In the genomic region with DNA sequence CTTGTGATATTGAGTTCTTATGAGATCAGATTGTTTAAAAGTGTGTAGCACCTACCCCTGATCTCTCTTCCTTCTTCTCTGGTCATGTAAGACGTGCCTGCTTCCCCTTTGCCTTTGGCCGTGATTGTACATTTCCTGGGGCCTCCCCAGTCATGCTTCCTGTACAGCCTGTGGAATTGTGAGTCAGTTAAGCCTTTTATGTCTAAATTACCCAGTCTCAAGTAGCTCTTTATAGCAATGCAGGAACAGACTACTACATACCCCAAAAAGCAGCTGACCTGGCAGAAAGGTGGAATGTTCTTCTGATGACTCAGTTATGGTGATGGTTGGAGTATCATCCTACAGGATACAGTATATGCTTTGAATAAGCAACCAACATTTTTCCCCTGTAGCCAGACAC, we compare ENCODE assay signal across 1 cellular context.
TF ChIP-seq lines count a peak whose summit lies in the region.

No MANE protein-coding gene starts in this region.

TF ChIP-seq in SK-N-SH, 30 proteins besides CTCF, POLR2A, EP300 and RAD21 (continued from another document):
- TF ChIP-seq, protein P1, sequence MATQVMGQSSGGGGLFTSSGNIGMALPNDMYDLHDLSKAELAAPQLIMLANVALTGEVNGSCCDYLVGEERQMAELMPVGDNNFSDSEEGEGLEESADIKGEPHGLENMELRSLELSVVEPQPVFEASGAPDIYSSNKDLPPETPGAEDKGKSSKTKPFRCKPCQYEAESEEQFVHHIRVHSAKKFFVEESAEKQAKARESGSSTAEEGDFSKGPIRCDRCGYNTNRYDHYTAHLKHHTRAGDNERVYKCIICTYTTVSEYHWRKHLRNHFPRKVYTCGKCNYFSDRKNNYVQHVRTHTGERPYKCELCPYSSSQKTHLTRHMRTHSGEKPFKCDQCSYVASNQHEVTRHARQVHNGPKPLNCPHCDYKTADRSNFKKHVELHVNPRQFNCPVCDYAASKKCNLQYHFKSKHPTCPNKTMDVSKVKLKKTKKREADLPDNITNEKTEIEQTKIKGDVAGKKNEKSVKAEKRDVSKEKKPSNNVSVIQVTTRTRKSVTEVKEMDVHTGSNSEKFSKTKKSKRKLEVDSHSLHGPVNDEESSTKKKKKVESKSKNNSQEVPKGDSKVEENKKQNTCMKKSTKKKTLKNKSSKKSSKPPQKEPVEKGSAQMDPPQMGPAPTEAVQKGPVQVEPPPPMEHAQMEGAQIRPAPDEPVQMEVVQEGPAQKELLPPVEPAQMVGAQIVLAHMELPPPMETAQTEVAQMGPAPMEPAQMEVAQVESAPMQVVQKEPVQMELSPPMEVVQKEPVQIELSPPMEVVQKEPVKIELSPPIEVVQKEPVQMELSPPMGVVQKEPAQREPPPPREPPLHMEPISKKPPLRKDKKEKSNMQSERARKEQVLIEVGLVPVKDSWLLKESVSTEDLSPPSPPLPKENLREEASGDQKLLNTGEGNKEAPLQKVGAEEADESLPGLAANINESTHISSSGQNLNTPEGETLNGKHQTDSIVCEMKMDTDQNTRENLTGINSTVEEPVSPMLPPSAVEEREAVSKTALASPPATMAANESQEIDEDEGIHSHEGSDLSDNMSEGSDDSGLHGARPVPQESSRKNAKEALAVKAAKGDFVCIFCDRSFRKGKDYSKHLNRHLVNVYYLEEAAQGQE (IDR thresholded peaks at IDR 0.05; ENCODE audit: low read depth, low read length) = no peak
- TF ChIP-seq ELF1 (IDR thresholded peaks at IDR 0.05) (no peak), TAF1 (IDR thresholded peaks at IDR 0.05; ENCODE audit: borderline replicate concordance, low read depth, low read length) (no peak), SMC3 (IDR thresholded peaks at IDR 0.05; ENCODE audit: low read depth, low read length) (no peak), RCOR1 (IDR thresholded peaks at IDR 0.05; ENCODE audit: low read length) (no peak)
- TF ChIP-seq, protein P2, sequence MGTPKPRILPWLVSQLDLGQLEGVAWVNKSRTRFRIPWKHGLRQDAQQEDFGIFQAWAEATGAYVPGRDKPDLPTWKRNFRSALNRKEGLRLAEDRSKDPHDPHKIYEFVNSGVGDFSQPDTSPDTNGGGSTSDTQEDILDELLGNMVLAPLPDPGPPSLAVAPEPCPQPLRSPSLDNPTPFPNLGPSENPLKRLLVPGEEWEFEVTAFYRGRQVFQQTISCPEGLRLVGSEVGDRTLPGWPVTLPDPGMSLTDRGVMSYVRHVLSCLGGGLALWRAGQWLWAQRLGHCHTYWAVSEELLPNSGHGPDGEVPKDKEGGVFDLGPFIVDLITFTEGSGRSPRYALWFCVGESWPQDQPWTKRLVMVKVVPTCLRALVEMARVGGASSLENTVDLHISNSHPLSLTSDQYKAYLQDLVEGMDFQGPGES (IDR thresholded peaks at IDR 0.05; ENCODE audit: low read depth, low read length) = no peak
